Comparison of ENCODE assay signal across 1 cellular context in the genomic region with DNA sequence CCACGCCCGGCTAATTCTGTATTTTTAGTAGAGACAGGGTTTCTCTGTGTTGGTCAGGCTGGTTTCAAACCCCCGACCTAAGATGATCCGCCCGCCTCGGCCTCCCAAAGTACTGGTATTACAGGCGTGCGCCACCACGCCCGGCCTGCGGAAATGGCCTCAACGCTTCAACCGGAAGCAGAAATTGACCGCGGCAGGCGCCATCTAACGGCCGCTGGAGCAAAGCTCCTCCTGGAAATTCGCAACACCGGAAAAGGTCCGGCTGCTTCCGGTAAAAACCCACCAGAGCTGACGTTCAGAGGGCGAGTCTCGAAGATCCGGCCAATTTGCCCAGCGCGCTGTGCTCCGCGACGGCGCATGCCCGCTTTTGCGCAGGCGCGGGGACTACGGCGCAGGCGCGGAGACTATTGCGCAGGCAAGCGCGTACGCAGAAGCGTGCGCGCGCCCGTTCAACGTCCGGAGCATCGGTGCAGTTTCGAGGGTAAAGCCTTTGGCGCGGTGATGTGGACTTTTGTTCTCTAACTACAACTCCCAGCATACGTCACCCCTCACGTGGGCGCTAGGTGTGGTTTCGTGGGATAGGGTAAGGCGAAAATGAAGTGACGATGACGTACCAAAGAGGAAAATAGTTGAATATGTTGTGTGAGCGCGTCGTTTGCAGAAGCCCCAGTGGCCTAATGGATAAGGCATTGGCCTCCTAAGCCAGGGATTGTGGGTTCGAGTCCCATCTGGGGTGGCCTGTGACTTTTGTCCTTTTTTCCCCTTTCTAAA.
TF ChIP-seq lines count a peak whose summit lies in the region.

No MANE protein-coding gene starts in this region.

TF ChIP-seq in HepG2, 621 proteins besides CTCF, POLR2A, EP300 and RAD21 (continued from another document and continues in another):
- TF ChIP-seq, protein P1, sequence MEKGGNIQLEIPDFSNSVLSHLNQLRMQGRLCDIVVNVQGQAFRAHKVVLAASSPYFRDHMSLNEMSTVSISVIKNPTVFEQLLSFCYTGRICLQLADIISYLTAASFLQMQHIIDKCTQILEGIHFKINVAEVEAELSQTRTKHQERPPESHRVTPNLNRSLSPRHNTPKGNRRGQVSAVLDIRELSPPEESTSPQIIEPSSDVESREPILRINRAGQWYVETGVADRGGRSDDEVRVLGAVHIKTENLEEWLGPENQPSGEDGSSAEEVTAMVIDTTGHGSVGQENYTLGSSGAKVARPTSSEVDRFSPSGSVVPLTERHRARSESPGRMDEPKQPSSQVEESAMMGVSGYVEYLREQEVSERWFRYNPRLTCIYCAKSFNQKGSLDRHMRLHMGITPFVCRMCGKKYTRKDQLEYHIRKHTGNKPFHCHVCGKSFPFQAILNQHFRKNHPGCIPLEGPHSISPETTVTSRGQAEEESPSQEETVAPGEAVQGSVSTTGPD (CRISPR knock-in tag; IDR thresholded peaks at IDR 0.05): no peak
- TF ChIP-seq, protein P2, sequence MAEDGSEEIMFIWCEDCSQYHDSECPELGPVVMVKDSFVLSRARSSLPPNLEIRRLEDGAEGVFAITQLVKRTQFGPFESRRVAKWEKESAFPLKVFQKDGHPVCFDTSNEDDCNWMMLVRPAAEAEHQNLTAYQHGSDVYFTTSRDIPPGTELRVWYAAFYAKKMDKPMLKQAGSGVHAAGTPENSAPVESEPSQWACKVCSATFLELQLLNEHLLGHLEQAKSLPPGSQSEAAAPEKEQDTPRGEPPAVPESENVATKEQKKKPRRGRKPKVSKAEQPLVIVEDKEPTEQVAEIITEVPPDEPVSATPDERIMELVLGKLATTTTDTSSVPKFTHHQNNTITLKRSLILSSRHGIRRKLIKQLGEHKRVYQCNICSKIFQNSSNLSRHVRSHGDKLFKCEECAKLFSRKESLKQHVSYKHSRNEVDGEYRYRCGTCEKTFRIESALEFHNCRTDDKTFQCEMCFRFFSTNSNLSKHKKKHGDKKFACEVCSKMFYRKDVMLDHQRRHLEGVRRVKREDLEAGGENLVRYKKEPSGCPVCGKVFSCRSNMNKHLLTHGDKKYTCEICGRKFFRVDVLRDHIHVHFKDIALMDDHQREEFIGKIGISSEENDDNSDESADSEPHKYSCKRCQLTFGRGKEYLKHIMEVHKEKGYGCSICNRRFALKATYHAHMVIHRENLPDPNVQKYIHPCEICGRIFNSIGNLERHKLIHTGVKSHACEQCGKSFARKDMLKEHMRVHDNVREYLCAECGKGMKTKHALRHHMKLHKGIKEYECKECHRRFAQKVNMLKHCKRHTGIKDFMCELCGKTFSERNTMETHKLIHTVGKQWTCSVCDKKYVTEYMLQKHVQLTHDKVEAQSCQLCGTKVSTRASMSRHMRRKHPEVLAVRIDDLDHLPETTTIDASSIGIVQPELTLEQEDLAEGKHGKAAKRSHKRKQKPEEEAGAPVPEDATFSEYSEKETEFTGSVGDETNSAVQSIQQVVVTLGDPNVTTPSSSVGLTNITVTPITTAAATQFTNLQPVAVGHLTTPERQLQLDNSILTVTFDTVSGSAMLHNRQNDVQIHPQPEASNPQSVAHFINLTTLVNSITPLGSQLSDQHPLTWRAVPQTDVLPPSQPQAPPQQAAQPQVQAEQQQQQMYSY (CRISPR knock-in tag; IDR thresholded peaks at IDR 0.05): 0 out of 2 replicates have a peak, but pooled peaks have one; percentile 26
- TF ChIP-seq FLYWCH1 (CRISPR knock-in tag; IDR thresholded peaks at IDR 0.05): no peak
- no peak for TF ChIP-seq U2AF2 (IDR thresholded peaks at IDR 0.05; ENCODE audit: low read depth, low read length)
- TF ChIP-seq TCF7 (IDR thresholded peaks at IDR 0.05; ENCODE audit: low read depth): no peak
- TF ChIP-seq RXRB (CRISPR knock-in tag; IDR thresholded peaks at IDR 0.05; ENCODE audit: borderline replicate concordance): peak; percentile 21; the same call in 1 of the 2 replicates
- no peak for TF ChIP-seq TSC22D2 (CRISPR knock-in tag; IDR thresholded peaks at IDR 0.05; ENCODE audit: borderline replicate concordance)
- TF ChIP-seq TOPORS (CRISPR knock-in tag; IDR thresholded peaks at IDR 0.05): peak; percentile 94; the same call in 1 of the 2 replicates
- TF ChIP-seq, protein P3, sequence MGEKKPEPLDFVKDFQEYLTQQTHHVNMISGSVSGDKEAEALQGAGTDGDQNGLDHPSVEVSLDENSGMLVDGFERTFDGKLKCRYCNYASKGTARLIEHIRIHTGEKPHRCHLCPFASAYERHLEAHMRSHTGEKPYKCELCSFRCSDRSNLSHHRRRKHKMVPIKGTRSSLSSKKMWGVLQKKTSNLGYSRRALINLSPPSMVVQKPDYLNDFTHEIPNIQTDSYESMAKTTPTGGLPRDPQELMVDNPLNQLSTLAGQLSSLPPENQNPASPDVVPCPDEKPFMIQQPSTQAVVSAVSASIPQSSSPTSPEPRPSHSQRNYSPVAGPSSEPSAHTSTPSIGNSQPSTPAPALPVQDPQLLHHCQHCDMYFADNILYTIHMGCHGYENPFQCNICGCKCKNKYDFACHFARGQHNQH (CRISPR knock-in tag; IDR thresholded peaks at IDR 0.05): peak; percentile 88
- TF ChIP-seq ZNF644 (CRISPR knock-in tag; IDR thresholded peaks at IDR 0.05; ENCODE audit: low read depth): no peak
- TF ChIP-seq, protein P4, sequence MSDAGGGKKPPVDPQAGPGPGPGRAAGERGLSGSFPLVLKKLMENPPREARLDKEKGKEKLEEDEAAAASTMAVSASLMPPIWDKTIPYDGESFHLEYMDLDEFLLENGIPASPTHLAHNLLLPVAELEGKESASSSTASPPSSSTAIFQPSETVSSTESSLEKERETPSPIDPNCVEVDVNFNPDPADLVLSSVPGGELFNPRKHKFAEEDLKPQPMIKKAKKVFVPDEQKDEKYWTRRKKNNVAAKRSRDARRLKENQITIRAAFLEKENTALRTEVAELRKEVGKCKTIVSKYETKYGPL (CRISPR knock-in tag; IDR thresholded peaks at IDR 0.05): no peak
- peak; percentile 74; the same call in 1 of the 2 replicates for TF ChIP-seq NFATC3 (CRISPR knock-in tag; IDR thresholded peaks at IDR 0.05)
- TF ChIP-seq ZNF17 (CRISPR knock-in tag; IDR thresholded peaks at IDR 0.05): no peak
- TF ChIP-seq, protein P5, sequence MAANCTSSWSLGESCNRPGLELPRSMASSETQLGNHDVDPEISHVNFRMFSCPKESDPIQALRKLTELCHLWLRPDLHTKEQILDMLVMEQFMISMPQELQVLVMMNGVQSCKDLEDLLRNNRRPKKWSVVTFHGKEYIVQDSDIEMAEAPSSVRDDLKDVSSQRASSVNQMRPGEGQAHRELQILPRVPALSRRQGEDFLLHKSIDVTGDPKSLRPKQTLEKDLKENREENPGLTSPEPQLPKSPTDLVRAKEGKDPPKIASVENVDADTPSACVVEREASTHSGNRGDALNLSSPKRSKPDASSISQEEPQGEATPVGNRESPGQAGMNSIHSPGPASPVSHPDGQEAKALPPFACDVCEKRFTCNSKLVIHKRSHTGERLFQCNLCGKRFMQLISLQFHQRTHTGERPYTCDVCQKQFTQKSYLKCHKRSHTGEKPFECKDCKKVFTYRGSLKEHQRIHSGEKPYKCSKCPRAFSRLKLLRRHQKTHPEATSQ (CRISPR knock-in tag; IDR thresholded peaks at IDR 0.05; ENCODE audit: borderline replicate concordance): peak; percentile 46; the same call in 1 of the 2 replicates
- peak; percentile 96 for TF ChIP-seq CREM (IDR thresholded peaks at IDR 0.05)
- peak; percentile 35; the same call in 1 of the 2 replicates for TF ChIP-seq CREM (CRISPR knock-in tag; IDR thresholded peaks at IDR 0.05)
- 0 out of 2 replicates have a peak, but pooled peaks have one; percentile 14 for TF ChIP-seq SMAD3 (CRISPR knock-in tag; IDR thresholded peaks at IDR 0.05)
- peak; percentile 57 for TF ChIP-seq ZNF629 (CRISPR knock-in tag; conservative IDR thresholded peaks at IDR 0.05)
- TF ChIP-seq ZFP36L2 (CRISPR knock-in tag; IDR thresholded peaks at IDR 0.05): no peak
- TF ChIP-seq, protein P6, sequence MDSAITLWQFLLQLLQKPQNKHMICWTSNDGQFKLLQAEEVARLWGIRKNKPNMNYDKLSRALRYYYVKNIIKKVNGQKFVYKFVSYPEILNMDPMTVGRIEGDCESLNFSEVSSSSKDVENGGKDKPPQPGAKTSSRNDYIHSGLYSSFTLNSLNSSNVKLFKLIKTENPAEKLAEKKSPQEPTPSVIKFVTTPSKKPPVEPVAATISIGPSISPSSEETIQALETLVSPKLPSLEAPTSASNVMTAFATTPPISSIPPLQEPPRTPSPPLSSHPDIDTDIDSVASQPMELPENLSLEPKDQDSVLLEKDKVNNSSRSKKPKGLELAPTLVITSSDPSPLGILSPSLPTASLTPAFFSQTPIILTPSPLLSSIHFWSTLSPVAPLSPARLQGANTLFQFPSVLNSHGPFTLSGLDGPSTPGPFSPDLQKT (CRISPR knock-in tag; IDR thresholded peaks at IDR 0.05; ENCODE audit: borderline replicate concordance): peak; percentile 85; the same call in 1 of the 2 replicates
- TF ChIP-seq KMT2B (CRISPR knock-in tag; IDR thresholded peaks at IDR 0.05): peak; percentile 96
- TF ChIP-seq, protein P7, sequence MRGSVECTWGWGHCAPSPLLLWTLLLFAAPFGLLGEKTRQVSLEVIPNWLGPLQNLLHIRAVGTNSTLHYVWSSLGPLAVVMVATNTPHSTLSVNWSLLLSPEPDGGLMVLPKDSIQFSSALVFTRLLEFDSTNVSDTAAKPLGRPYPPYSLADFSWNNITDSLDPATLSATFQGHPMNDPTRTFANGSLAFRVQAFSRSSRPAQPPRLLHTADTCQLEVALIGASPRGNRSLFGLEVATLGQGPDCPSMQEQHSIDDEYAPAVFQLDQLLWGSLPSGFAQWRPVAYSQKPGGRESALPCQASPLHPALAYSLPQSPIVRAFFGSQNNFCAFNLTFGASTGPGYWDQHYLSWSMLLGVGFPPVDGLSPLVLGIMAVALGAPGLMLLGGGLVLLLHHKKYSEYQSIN (CRISPR knock-in tag; IDR thresholded peaks at IDR 0.05; ENCODE audit: borderline replicate concordance): no peak
- TF ChIP-seq RFXANK (CRISPR knock-in tag; IDR thresholded peaks at IDR 0.05): 0 out of 2 replicates have a peak, but pooled peaks have one; percentile 14
- TF ChIP-seq, protein P8, sequence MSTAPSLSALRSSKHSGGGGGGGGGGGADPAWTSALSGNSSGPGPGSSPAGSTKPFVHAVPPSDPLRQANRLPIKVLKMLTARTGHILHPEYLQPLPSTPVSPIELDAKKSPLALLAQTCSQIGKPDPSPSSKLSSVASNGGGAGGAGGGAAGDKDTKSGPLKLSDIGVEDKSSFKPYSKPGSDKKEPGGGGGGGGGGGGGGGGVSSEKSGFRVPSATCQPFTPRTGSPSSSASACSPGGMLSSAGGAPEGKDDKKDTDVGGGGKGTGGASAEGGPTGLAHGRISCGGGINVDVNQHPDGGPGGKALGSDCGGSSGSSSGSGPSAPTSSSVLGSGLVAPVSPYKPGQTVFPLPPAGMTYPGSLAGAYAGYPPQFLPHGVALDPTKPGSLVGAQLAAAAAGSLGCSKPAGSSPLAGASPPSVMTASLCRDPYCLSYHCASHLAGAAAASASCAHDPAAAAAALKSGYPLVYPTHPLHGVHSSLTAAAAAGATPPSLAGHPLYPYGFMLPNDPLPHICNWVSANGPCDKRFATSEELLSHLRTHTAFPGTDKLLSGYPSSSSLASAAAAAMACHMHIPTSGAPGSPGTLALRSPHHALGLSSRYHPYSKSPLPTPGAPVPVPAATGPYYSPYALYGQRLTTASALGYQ (CRISPR knock-in tag; IDR thresholded peaks at IDR 0.05): peak; percentile 64; the same call in 1 of the 2 replicates
- TF ChIP-seq, protein P9, sequence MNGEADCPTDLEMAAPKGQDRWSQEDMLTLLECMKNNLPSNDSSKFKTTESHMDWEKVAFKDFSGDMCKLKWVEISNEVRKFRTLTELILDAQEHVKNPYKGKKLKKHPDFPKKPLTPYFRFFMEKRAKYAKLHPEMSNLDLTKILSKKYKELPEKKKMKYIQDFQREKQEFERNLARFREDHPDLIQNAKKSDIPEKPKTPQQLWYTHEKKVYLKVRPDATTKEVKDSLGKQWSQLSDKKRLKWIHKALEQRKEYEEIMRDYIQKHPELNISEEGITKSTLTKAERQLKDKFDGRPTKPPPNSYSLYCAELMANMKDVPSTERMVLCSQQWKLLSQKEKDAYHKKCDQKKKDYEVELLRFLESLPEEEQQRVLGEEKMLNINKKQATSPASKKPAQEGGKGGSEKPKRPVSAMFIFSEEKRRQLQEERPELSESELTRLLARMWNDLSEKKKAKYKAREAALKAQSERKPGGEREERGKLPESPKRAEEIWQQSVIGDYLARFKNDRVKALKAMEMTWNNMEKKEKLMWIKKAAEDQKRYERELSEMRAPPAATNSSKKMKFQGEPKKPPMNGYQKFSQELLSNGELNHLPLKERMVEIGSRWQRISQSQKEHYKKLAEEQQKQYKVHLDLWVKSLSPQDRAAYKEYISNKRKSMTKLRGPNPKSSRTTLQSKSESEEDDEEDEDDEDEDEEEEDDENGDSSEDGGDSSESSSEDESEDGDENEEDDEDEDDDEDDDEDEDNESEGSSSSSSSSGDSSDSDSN (CRISPR knock-in tag; IDR thresholded peaks at IDR 0.05): peak; percentile 60; the same call in 1 of the 2 replicates
- peak; percentile 73 for TF ChIP-seq RBFOX2 (IDR thresholded peaks at IDR 0.05; ENCODE audit: low read depth, low read length)
- no peak for TF ChIP-seq RFX1 (IDR thresholded peaks at IDR 0.05)
- TF ChIP-seq SIX4 (CRISPR knock-in tag; IDR thresholded peaks at IDR 0.05): peak; percentile 6; the same call in 1 of the 2 replicates
- 0 out of 2 replicates have a peak, but pooled peaks have one; percentile 17 for TF ChIP-seq ONECUT2 (CRISPR knock-in tag; IDR thresholded peaks at IDR 0.05)
- TF ChIP-seq, protein P10, sequence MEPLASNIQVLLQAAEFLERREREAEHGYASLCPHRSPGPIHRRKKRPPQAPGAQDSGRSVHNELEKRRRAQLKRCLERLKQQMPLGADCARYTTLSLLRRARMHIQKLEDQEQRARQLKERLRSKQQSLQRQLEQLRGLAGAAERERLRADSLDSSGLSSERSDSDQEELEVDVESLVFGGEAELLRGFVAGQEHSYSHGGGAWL (CRISPR knock-in tag; IDR thresholded peaks at IDR 0.05): peak; percentile 86
- TF ChIP-seq, protein P11, sequence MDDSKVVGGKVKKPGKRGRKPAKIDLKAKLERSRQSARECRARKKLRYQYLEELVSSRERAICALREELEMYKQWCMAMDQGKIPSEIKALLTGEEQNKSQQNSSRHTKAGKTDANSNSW (CRISPR knock-in tag; IDR thresholded peaks at IDR 0.05; ENCODE audit: borderline replicate concordance): no peak; the same call in 1 of the 2 replicates
- TF ChIP-seq SOX6 (IDR thresholded peaks at IDR 0.05): no peak
- TF ChIP-seq SOX6 (CRISPR knock-in tag; IDR thresholded peaks at IDR 0.05): peak; percentile 80
- TF ChIP-seq ZBTB7A (CRISPR knock-in tag; IDR thresholded peaks at IDR 0.05): no peak
- TF ChIP-seq ELF1 (CRISPR knock-in tag; IDR thresholded peaks at IDR 0.05): peak; percentile 97
